ENCODE assay signal across 7 cellular contexts in genomic region chr15:90871097-90871715, GRCh38. TPM values are rescaled to one million over a fixed set of nuclear protein-coding genes. Genes with fewer than 3 reads are reported as not detected.
DNase-seq lines count a peak whose midpoint lies in the region; ATAC-seq, FAIRE-seq and TF ChIP-seq lines count a peak whose summit lies in the region.

No MANE protein-coding gene starts in this region.

- no peak for TF ChIP-seq POLR2A in prostate gland (IDR thresholded peaks at IDR 0.05)

- no peak for FAIRE-seq in RCC 7860 (lab: Jason Lieb, UNC)

- TF ChIP-seq EP300 in Ishikawa (IDR thresholded peaks at IDR 0.05; ENCODE audit: borderline replicate concordance): no peak

- H3K27me3 ChIP-seq in cardiac muscle cell: no peaks in the 10 kb centered on the region
- H3K27me3 ChIP-seq in prostate gland (replicated peaks; ENCODE audit: insufficient read depth): no peaks in the 10 kb centered on the region

- intact Hi-C loops in prostate gland (cut with DNase I): loop anchor here (5.0 kb wide), 1 partner anchor 154 kb away; the partner anchor contains the start of gene BLM

- H3K27ac ChIP-seq in cardiac muscle cell (peak overlapping the region; percentile 99), prostate gland (peak overlapping the region; percentile 93 to 94)

- H3K36me3 ChIP-seq in cardiac muscle cell: no peaks in the 10 kb centered on the region
- peaks cover 1 to 10% of the 10 kb centered on the region in 2 donors for H3K36me3 ChIP-seq in prostate gland

- TF ChIP-seq CTCF in cardiac muscle cell (IDR thresholded peaks at IDR 0.05; ENCODE audit: low read depth, low read length) (no peak), prostate gland (IDR thresholded peaks at IDR 0.05) (no peak)

- peak; percentile 30 for DNase-seq in activated naive CD4-positive, alpha-beta T cell treated with Interleukin-2 at 50 U/mL for 16 hours
- DNase-seq in cardiac muscle cell (ENCODE audit: low read depth in 1 of 2, low spot score in 1 of 2) (peak in 1 of 2 donors; percentile 61), prostate gland (ENCODE audit: low spot score) (no peak), RCC 7860 (ENCODE audit: low spot score) (no peak)

- ATAC-seq in GM18498 (IDR thresholded peaks at IDR 0.05; ENCODE audit: unreplicated experiment): peak; percentile 35
- no peak for ATAC-seq in HG03378 (IDR thresholded peaks at IDR 0.05; ENCODE audit: unreplicated experiment)

- TF ChIP-seq RAD21 in Ishikawa (IDR thresholded peaks at IDR 0.05; ENCODE audit: low read depth): no peak

- peak overlapping the region; percentile 69 for H3K4me3 ChIP-seq in cardiac muscle cell
- peak overlapping the region; percentile 89 to 95 for H3K4me3 ChIP-seq in prostate gland

- under 1% methylated on average over 31 of the region's 74 CpGs for WGBS in prostate gland

- H3K9me3 ChIP-seq in cardiac muscle cell (ENCODE audit: low read depth) (no peaks in the 10 kb centered on the region), prostate gland (no peaks in the 10 kb centered on the region)

- H3K4me1 ChIP-seq in cardiac muscle cell (ENCODE audit: low read depth) (peaks cover 41% of the 10 kb centered on the region), prostate gland (replicated peaks) (peaks cover 20% of the 10 kb centered on the region)

TF ChIP-seq in Ishikawa, 13 proteins besides CTCF, POLR2A, EP300 and RAD21:
- no peak for TF ChIP-seq YY1 (IDR thresholded peaks at IDR 0.05; ENCODE audit: low read depth)
- peak; percentile 18; the same call in 1 of the 2 replicates for TF ChIP-seq TAF1 (IDR thresholded peaks at IDR 0.05; ENCODE audit: low read depth)
TF ChIP-seq in Ishikawa: peak in this region for 1.

RNA-seq across cellular contexts. Expression of gene FURIN, which starts 2.8 kb away (rescaled TPM):
- total RNA-seq in cardiac muscle cell (66.3 and 79.6 TPM in 2 replicates), prostate gland (100 to 1,000 TPM in 1 of 2 donors, 10 to 100 TPM in 1; 92.8 to 154 TPM)
- polyA plus RNA-seq in cardiac muscle cell: 57.7 and 69.3 TPM in 2 replicates

RNA-seq across cellular contexts. Expression of gene FES, which starts 13.1 kb away (rescaled TPM):
- total RNA-seq in cardiac muscle cell (13.3 and 19.8 TPM in 2 replicates), prostate gland (10 to 100 TPM; 22.8 to 33.9 TPM)
- 5.4 and 12.7 TPM in 2 replicates for polyA plus RNA-seq in cardiac muscle cell

RNA-seq across cellular contexts. Expression of gene MAN2A2, which starts 31.9 kb away (rescaled TPM):
- total RNA-seq in cardiac muscle cell (31.9 and 53.0 TPM in 2 replicates), prostate gland (100 to 1,000 TPM in 1 of 2 donors, 10 to 100 TPM in 1; 46.6 to 113 TPM)
- 54.3 and 66.3 TPM in 2 replicates for polyA plus RNA-seq in cardiac muscle cell
